28 cellular contexts compared by ENCODE assay signal in genomic region chr9:5715548-5716127, GRCh38.
"Had no signal": no experiment of that assay in that cellular context is flagged by ENCODE, and none has a peak within 500 bp of the region (broad histone marks: within the 10 kb centered on the region; RNA-seq: fewer than 3 reads in every experiment).

No MANE protein-coding gene starts in this region.

- H3K27ac Mint-ChIP-seq: activated naive CD4-positive, alpha-beta T cell treated with anti-CD3 and anti-CD28 coated beads, Interleukin-2, amount 50 U/mL, for 72 hours; activated T-cell treated with anti-CD3 and anti-CD28 coated beads, Interleukin-2, amount 50 U/mL, for 24 hours; activated T-helper 2 cell treated with anti-CD3 and anti-CD28 coated beads, Interferon-gamma antibody, Interleukin-2, Interleukin-4, amounts not matched to agents 10 μg/mL and 5 μg/mL and 100 μg/mL, durations not matched to agents 14 hours and 24 hours and 36 hours; effector memory CD8-positive, alpha-beta T cell; progenitor cell of endocrine pancreas; T-helper 1 cell treated with Interleukin-12 subunit alpha and Interleukin-12 subunit beta and Interleukin-4 antibody, amounts not matched to agents 30 μg/mL and 1 μg/mL, for 36 hours had no signal

- H3K27me3 Mint-ChIP-seq: activated T-cell treated with anti-CD3 and anti-CD28 coated beads, Interleukin-2, amount 50 U/mL, for 24 hours; effector memory CD8-positive, alpha-beta T cell; natural killer cell treated with Interleukin-12 subunit alpha and Interleukin-12 subunit beta and Interleukin-15 and Interleukin-18, amount 100 ng/mL, for 72 hours; progenitor cell of endocrine pancreas had no signal

- DNase-seq: activated CD4-positive, alpha-beta T cell treated with anti-CD3 and anti-CD28 coated beads for 48 hours; activated CD4-positive, alpha-beta T cell treated with anti-CD3 and anti-CD28 coated beads, Interleukin-2, amount 50 U/mL, for 48 hours; activated CD8-positive, alpha-beta memory T cell treated with anti-CD3 and anti-CD28 coated beads, Interleukin-2, amount 50 U/mL, for 48 hours; activated naive CD4-positive, alpha-beta T cell; activated T-cell treated with anti-CD3 and anti-CD28 coated beads, Interleukin-2, amount 50 U/mL, for 24 hours; cortex of kidney; effector memory CD8-positive, alpha-beta T cell; hippocampal formation; immature natural killer cell; kidney; stimulated activated CD4-positive, alpha-beta T cell treated with anti-CD3 and anti-CD28 coated beads, Interleukin-12 subunit alpha, Interleukin-12 subunit beta, amount 100 ng/mL, for 4 hours; stimulated activated CD4-positive, alpha-beta T cell treated with anti-CD3 and anti-CD28 coated beads, Interleukin-4, amount 100 ng/mL, for 1 hour; stimulated activated naive CD8-positive, alpha-beta T cell treated with anti-CD3 and anti-CD28 coated beads, Interleukin-15, Interleukin-2, amounts not matched to agents 100 U/mL and 50 U/mL, for 24 hours; T-helper 9 cell; testis; transverse colon had no signal

- H3K4me3 Mint-ChIP-seq: activated T-cell treated with anti-CD3 and anti-CD28 coated beads, Interleukin-2, amount 50 U/mL, for 24 hours; effector memory CD8-positive, alpha-beta T cell; immature natural killer cell; natural killer cell treated with Interleukin-12 subunit alpha and Interleukin-12 subunit beta and Interleukin-15 and Interleukin-18, amount 100 ng/mL, for 72 hours; T-helper 1 cell treated with Interleukin-12 subunit alpha and Interleukin-12 subunit beta and Interleukin-4 antibody, amounts not matched to agents 30 μg/mL and 1 μg/mL, for 36 hours had no signal

- H3K4me3 ChIP-seq: mucosa of descending colon, skin epidermis, testis, transverse colon had no signal

- H3K27ac ChIP-seq: skin epidermis, testis, transverse colon, VCaP had no signal

- FAIRE-seq: endothelial cell of umbilical vein, kidney, TTC549 had no signal

- H3K27me3 ChIP-seq: testis, transverse colon had no signal

- ATAC-seq: effector memory CD8-positive, alpha-beta T cell; esophagus mucosa; sciatic nerve had no signal
